ENCODE assay signal across 26 cellular contexts in the genomic region with DNA sequence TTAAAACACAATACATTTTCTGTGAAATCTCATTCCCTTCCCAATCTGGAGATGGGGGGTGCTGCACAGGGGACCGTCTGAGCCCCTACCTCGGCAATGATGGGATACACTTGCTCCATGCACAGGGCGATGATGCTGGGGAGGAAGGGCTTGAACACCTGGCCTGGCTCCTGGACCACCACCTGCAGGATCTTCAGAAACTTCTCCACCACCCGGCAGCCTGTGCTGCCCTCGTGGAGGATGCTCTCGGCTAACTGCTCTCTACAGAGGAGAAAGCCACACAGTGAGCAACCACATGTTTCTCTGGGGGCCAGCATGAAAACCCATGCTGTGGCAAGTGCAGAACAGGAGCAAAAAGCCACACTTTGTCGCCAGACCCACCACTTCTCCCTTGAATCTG. TPM values are rescaled to one million over a fixed set of nuclear protein-coding genes. Genes with fewer than 3 reads are reported as not detected.
A peak's percentile ranks its signal among the peaks of the same experiment; 100 is the strongest.
DNase-seq lines count a peak whose midpoint lies in the region; ATAC-seq and TF ChIP-seq lines count a peak whose summit lies in the region.
"Had no signal": no experiment of that assay in that cellular context is flagged by ENCODE, and none has a peak within 500 bp of the region (broad histone marks: within the 10 kb centered on the region; RNA-seq: fewer than 3 reads in every experiment).

No MANE protein-coding gene starts in this region.

- peak overlapping the region; percentile 33 for H3K27ac Mint-ChIP-seq in type B pancreatic cell
- H3K27ac Mint-ChIP-seq: HFFc6, IgD-negative memory B cell had no signal

- no peak overlapping the region for H3K4me3 Mint-ChIP-seq in type B pancreatic cell
- H3K4me3 Mint-ChIP-seq: HFFc6, IgD-negative memory B cell had no signal

- TF ChIP-seq CTCF in Peyer's patch (IDR thresholded peaks at IDR 0.05) (no peak), type B pancreatic cell (conservative IDR thresholded peaks at IDR 0.05) (no peak), foreskin keratinocyte (conservative IDR thresholded peaks at IDR 0.05) (no peak)

- peaks cover 0 to 99% (median 5%) of the 10 kb centered on the region in 3 donors for H3K36me3 ChIP-seq in Peyer's patch

- H3K9me3 Mint-ChIP-seq in type B pancreatic cell, result no peaks in the 10 kb centered on the region
- H3K9me3 Mint-ChIP-seq: HFFc6, IgD-negative memory B cell had no signal

- H3K4me1 Mint-ChIP-seq in type B pancreatic cell (ENCODE audit: unreplicated experiment), result peaks cover 7% of the 10 kb centered on the region

- H3K27ac ChIP-seq in Peyer's patch (no peak overlapping the region), foreskin keratinocyte (no peak overlapping the region)
- H3K27ac ChIP-seq: SJCRH30 had no signal

- no peaks in the 10 kb centered on the region for H3K27me3 Mint-ChIP-seq in type B pancreatic cell
- H3K27me3 Mint-ChIP-seq: IgD-negative memory B cell had no signal

- DNase-seq in activated effector memory CD4-positive, alpha-beta T cell treated with anti-CD3 and anti-CD28 coated beads, Interleukin-2, amount 50 U/mL, for 16 hours, result peak; percentile 21
- no peak for DNase-seq in activated effector memory CD4-positive, alpha-beta T cell treated with Interleukin-2 at 50 U/mL for 16 hours
- peak in 2 of 3 donors; percentile 22 to 32 for DNase-seq in Peyer's patch
- peak; percentile 80 for DNase-seq in mesenteric fat pad (ENCODE audit: low spot score)
- no peak for DNase-seq in type B pancreatic cell (ENCODE audit: extremely low spot score, unreplicated experiment)
- DNase-seq in foreskin keratinocyte, result no peak
- no peak for DNase-seq in NCI-H748 treated with DMSO at 0.1 percent for 48 hours (lab: John Stamatoyannopoulos, UW)
- DNase-seq in NCI-H1105 (lab: John Stamatoyannopoulos, UW), result no peak
- DNase-seq: GOT3; HFFc6; NCI-H1048; NCI-H1436; NCI-H187 treated with DMSO at 0.1 percent for 48 hours; NCI-H2171 treated with DMSO at 0.1 percent for 48 hours; NCI-H345; NCI-H510A treated with DMSO at 0.1 percent for 48 hours; NK-92 treated with Interleukin-12 subunit alpha and Interleukin-12 subunit beta, amount 100 ng/mL, for 24 hours; SJCRH30 had no signal

- no peaks in the 10 kb centered on the region for H3K27me3 ChIP-seq in Peyer's patch
- no peaks in the 10 kb centered on the region for H3K27me3 ChIP-seq in foreskin keratinocyte
- H3K27me3 ChIP-seq: SJCRH30 had no signal

- H3K36me3 Mint-ChIP-seq in type B pancreatic cell, result peaks cover 35% of the 10 kb centered on the region

- TF ChIP-seq POLR2A in Peyer's patch (IDR thresholded peaks at IDR 0.05), result no peak

- no peak for ATAC-seq in foreskin keratinocyte
- ATAC-seq: Right ventricle myocardium inferior, SK-N-SH treated with all-trans-retinoic acid at 6 μM for 48 hours had no signal

- H3K4me1 ChIP-seq in Peyer's patch (no peaks in the 10 kb centered on the region), foreskin keratinocyte (no peaks in the 10 kb centered on the region)
- H3K4me1 ChIP-seq: HAP-1 had no signal

- no peaks in the 10 kb centered on the region for H3K9me3 ChIP-seq in Peyer's patch
- H3K9me3 ChIP-seq: HAP-1, SJCRH30 had no signal

- no peak overlapping the region for H3K4me3 ChIP-seq in Peyer's patch
- H3K4me3 ChIP-seq: HAP-1, SJCRH30 had no signal

RNA-seq across cellular contexts. Expression of a gene that starts 42.4 kb away (rescaled TPM):
- not detected for total RNA-seq in Peyer's patch
- not detected for total RNA-seq in mesenteric fat pad
- total RNA-seq in type B pancreatic cell (ENCODE audit: low replicate concordance), result 1.4 and 26.2 TPM in 2 replicates
- total RNA-seq in foreskin keratinocyte, result not detected in 2 replicates
- not detected in 2 replicates for polyA plus RNA-seq in foreskin keratinocyte
- total RNA-seq: A172, HFFc6, PC-3, RPMI7951, SJCRH30 had no signal
- polyA plus RNA-seq: BJ, IgD-negative memory B cell had no signal

Comparison
In these comparisons a context has a peak if more than half of its experiments do, and no peak if none do; other contexts are left out.
1. DNase-seq: peak in activated effector memory CD4-positive, alpha-beta T cell treated with anti-CD3 and anti-CD28 coated beads, Interleukin-2, amount 50 U/mL, for 16 hours (single experiment), Peyer's patch (2 of 3) and mesenteric fat pad (single experiment); none in activated effector memory CD4-positive, alpha-beta T cell treated with Interleukin-2 at 50 U/mL for 16 hours (single experiment), type B pancreatic cell (single experiment), foreskin keratinocyte (0 of 2), NCI-H748 treated with DMSO at 0.1 percent for 48 hours (single experiment) and NCI-H1105 (single experiment).